ENCODE assay signal across 9 cellular contexts in the genomic region with DNA sequence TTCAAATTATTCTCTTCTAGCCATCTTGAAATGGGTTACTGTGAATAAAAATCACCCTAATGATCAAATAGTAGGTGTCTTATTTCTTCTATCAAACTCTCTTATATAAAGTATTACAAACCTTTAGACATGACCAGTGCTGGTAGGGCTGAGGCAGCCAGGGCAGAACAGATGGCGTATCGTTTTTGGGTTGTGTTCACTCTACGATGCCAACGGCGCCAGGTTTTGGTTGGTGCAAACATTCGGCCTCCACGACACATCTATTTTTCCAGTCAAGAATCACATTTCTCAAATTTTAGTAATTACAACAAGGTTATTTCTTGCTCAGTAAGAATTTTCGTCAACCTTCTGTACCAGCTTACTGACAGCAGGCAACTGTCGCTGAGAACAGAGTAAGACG. TPM values are rescaled to one million over a fixed set of nuclear protein-coding genes. Genes with fewer than 3 reads are reported as not detected.
DNase-seq lines count a peak whose midpoint lies in the region; ATAC-seq and TF ChIP-seq lines count a peak whose summit lies in the region.
"Had no signal": no experiment of that assay in that cellular context is flagged by ENCODE, and none has a peak within 500 bp of the region (broad histone marks: within the 10 kb centered on the region; RNA-seq: fewer than 3 reads in every experiment).

No MANE protein-coding gene starts in this region.

- TF ChIP-seq CTCF in Caco-2 (IDR thresholded peaks at IDR 0.05; ENCODE audit: insufficient read depth in 1 of 2, low read depth in 1 of 2, low read length in 1 of 2, severe bottlenecking in 1 of 2, unreplicated experiment in 1 of 2) (no peak), Loucy (conservative IDR thresholded peaks at IDR 0.05; ENCODE audit: low read length) (no peak), choroid plexus epithelial cell (conservative IDR thresholded peaks at IDR 0.05; ENCODE audit: low read depth, low read length) (no peak), nephron (IDR thresholded peaks at IDR 0.05; ENCODE audit: unreplicated experiment in 3 of 3) (no peak), GM10248 (IDR thresholded peaks at IDR 0.05; ENCODE audit: control extremely low read depth, extremely low read depth, low read depth, missing control alignments) (no peak)

- POLR2A ChIA-PET in Caco-2 (lab: Charles Lee): interaction anchor here (0.6 kb wide), 1 partner anchor 208 kb away, joined by 3 read pairs; no protein-coding TSS in a partner anchor
- POLR2A ChIA-PET in GM10248 (lab: Yijun Ruan, JAX): no interaction called here

- CTCF ChIA-PET in Caco-2 (lab: Charles Lee) (no interaction called here), GM10248 (lab: Yijun Ruan, JAX) (no interaction called here)

- H3K4me1 ChIP-seq in Caco-2 (peaks cover 6% of the 10 kb centered on the region; the same call in 1 of the 2 replicates), Loucy (ENCODE audit: insufficient read depth, low read length, poor library complexity, severe bottlenecking) (peaks cover 43% of the 10 kb centered on the region)

- H3K9ac ChIP-seq in Loucy (ENCODE audit: low read depth, low read length, poor library complexity, severe bottlenecking): peak overlapping the region; percentile 97

- ATAC-seq in HG02884 (IDR thresholded peaks at IDR 0.05; ENCODE audit: unreplicated experiment): no peak
- no peak for ATAC-seq in GM21381 (IDR thresholded peaks at IDR 0.05; ENCODE audit: unreplicated experiment)

- H3K27me3 Mint-ChIP-seq in Caco-2 (ENCODE audit: insufficient read depth, unreplicated experiment) (no peaks in the 10 kb centered on the region), nephron (ENCODE audit: low read depth) (no peaks in the 10 kb centered on the region)

- H3K27me3 ChIP-seq in Caco-2 (replicated peaks; ENCODE audit: control insufficient read depth, insufficient read depth, low read length) (no peaks in the 10 kb centered on the region), Loucy (ENCODE audit: insufficient read depth, low read length, poor library complexity, severe bottlenecking) (peaks cover 7% of the 10 kb centered on the region)
- H3K27me3 ChIP-seq: adrenal gland had no signal

- H3K4me3 Mint-ChIP-seq in Caco-2 (ENCODE audit: unreplicated experiment) (peak overlapping the region; percentile 96), nephron (peak overlapping the region; percentile 95 to 100 (median 96))

- no peaks in the 10 kb centered on the region for H3K9me3 Mint-ChIP-seq in Caco-2 (ENCODE audit: unreplicated experiment)
- no peaks in the 10 kb centered on the region for H3K9me3 Mint-ChIP-seq in nephron

- DNase-seq in Caco-2 (no peak), choroid plexus epithelial cell (ENCODE audit: low read depth) (no peak), GM10248 (ENCODE audit: extremely low spot score) (no peak), DMS153 treated with DMSO at 0.1 percent for 48 hours (lab: John Stamatoyannopoulos, UW; ENCODE audit: unreplicated experiment) (no peak)
- DNase-seq: adrenal gland had no signal

- intact Hi-C loops in Caco-2 (cut with micrococcal nuclease; ENCODE audit: unreplicated experiment): no loop called here

- H3K27ac Mint-ChIP-seq in Caco-2 (ENCODE audit: unreplicated experiment): no peak overlapping the region
- H3K27ac Mint-ChIP-seq in nephron: peak overlapping the region; percentile 34 to 69 (median 45)

- BruUV-seq in Caco-2 (replicated peaks; lab: Mats Ljungman, UMichigan): no TSS peak

- H3K4me1 Mint-ChIP-seq in Caco-2 (ENCODE audit: low read depth, unreplicated experiment): peaks cover 15% of the 10 kb centered on the region
- peaks cover 38% of the 10 kb centered on the region for H3K4me1 Mint-ChIP-seq in nephron

- H2AFZ ChIP-seq in Loucy (ENCODE audit: low read length): no peak overlapping the region

- peaks cover 82% of the 10 kb centered on the region for H3K79me2 ChIP-seq in Loucy (ENCODE audit: insufficient read depth, low read length)

- H3K36me3 Mint-ChIP-seq in Caco-2 (ENCODE audit: insufficient read depth, unreplicated experiment) (peaks cover 81% of the 10 kb centered on the region), nephron (ENCODE audit: low read depth) (peaks cover 61% of the 10 kb centered on the region)

- no peaks in the 10 kb centered on the region for H3K9me2 ChIP-seq in Loucy (replicated peaks; ENCODE audit: low read depth, low read length)

- H3K36me3 ChIP-seq in Caco-2 (ENCODE audit: control insufficient read depth, insufficient read depth, low read length) (peaks cover 2% of the 10 kb centered on the region), Loucy (ENCODE audit: insufficient read depth, low read length) (peaks cover 53% of the 10 kb centered on the region)

- H3F3A ChIP-seq in Loucy (ENCODE audit: low read depth): peaks cover 27% of the 10 kb centered on the region

- H3K4me3 ChIP-seq in Caco-2 (ENCODE audit: low read depth, low read length) (no peak overlapping the region), Loucy (ENCODE audit: low read length, poor library complexity, severe bottlenecking) (peak overlapping the region; percentile 99), choroid plexus epithelial cell (ENCODE audit: low read depth, low read length) (peak overlapping the region; percentile 70)

- H3K4me2 ChIP-seq in Loucy (ENCODE audit: low read depth, low read length, poor library complexity, severe bottlenecking): peak overlapping the region; percentile 88

- H4K20me1 ChIP-seq in Loucy (ENCODE audit: insufficient read depth, low read length, poor library complexity, severe bottlenecking): peaks cover 67% of the 10 kb centered on the region

- H3K9me3 ChIP-seq in Caco-2 (no peaks in the 10 kb centered on the region), Loucy (ENCODE audit: insufficient read depth, low read depth, low read length) (no peaks in the 10 kb centered on the region)
- H3K9me3 ChIP-seq: adrenal gland had no signal

RNA-seq across cellular contexts. Expression of gene RPL4, which starts 2.2 kb away (rescaled TPM):
- 3,043 and 3,102 TPM in 2 replicates for total RNA-seq in Caco-2 (2022)

RNA-seq across cellular contexts. Expression of gene ZWILCH, which starts 2.6 kb away (rescaled TPM):
- total RNA-seq in Caco-2 (2022): 21.6 and 28.1 TPM in 2 replicates

RNA-seq across cellular contexts. Expression of gene SNAPC5, which starts 4.9 kb away (rescaled TPM):
- 28.1 and 31.4 TPM in 2 replicates for total RNA-seq in Caco-2 (2022)
